ENCODE assay signal across 11 cellular contexts in genomic region chr15:38176155-38176554, GRCh38.
DNase-seq lines count a peak whose midpoint lies in the region; ATAC-seq and TF ChIP-seq lines count a peak whose summit lies in the region.
"Had no signal": no experiment of that assay in that cellular context is flagged by ENCODE, and none has a peak within 500 bp of the region (broad histone marks: within the 10 kb centered on the region; RNA-seq: fewer than 3 reads in every experiment).

No MANE protein-coding gene starts in this region.

- H3K4me3 ChIP-seq in fibroblast of mammary gland (ENCODE audit: control insufficient read depth, low read depth, low read length) = no peak overlapping the region

- DNase-seq in GM03348 (ENCODE audit: low spot score) = peak; percentile 58
- DNase-seq in fibroblast of mammary gland (ENCODE audit: low read depth) = peak; percentile 85
- no peak for DNase-seq in NCI-H2196 (lab: John Stamatoyannopoulos, UW; ENCODE audit: unreplicated experiment)
- no peak for DNase-seq in NCI-H69 (lab: John Stamatoyannopoulos, UW)
- DNase-seq in hypothalamus (lab: John Stamatoyannopoulos, UW) = no peak
- DNase-seq in C1 segment of cervical spinal cord (lab: John Stamatoyannopoulos, UW) = no peak
- DNase-seq: activated CD4-positive, alpha-beta T cell treated with anti-CD3 and anti-CD28 coated beads, Interleukin-2, amount 50 U/mL, for 1 hour; DND-41; NCI-H1436 had no signal

- ATAC-seq in GM21529 (IDR thresholded peaks at IDR 0.05; ENCODE audit: unreplicated experiment) = peak; percentile 93
- ATAC-seq in HG03565 (IDR thresholded peaks at IDR 0.05; ENCODE audit: unreplicated experiment) = peak; percentile 94

- no peak for TF ChIP-seq CTCF in fibroblast of mammary gland (conservative IDR thresholded peaks at IDR 0.05; ENCODE audit: control insufficient read depth, insufficient read depth, low read depth, low read length)

Comparison
In these comparisons a context has a peak if more than half of its experiments do, and no peak if none do; other contexts are left out.
1. DNase-seq: peak in GM03348 (single experiment) and fibroblast of mammary gland (single experiment); none in NCI-H2196 (single experiment), NCI-H69 (single experiment), hypothalamus (0 of 51) and C1 segment of cervical spinal cord (0 of 14).